ENCODE assay signal across 29 cellular contexts in the genomic region with DNA sequence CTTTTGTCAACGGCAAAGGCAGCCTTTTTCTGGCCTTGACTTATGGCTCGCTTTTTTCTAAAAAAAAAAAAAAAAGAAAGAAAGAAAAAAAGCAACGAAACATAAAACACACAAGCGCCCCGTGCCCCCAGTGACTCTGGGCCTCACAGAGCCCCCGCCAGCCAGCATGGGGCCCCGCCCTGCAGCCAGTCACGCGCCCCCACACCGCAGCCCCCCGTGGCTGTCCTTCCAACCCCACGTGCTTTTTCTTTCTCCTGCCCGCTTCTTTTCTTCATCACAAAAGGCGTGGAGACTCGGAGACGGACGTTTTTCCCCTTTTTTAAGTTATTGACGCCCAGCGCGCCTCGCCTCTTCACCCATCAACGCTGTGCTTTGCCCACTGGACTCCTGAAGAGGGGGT. TPM values are rescaled to one million over a fixed set of nuclear protein-coding genes. Genes with fewer than 3 reads are reported as not detected.
"Had no signal": no experiment of that assay in that cellular context is flagged by ENCODE, and none has a peak within 500 bp of the region (broad histone marks: within the 10 kb centered on the region; RNA-seq: fewer than 3 reads in every experiment).

No MANE protein-coding gene starts in this region.

- DNase-seq: dermis blood vessel endothelial cell; effector memory CD4-positive, alpha-beta T cell; esophagus squamous epithelium; foreskin melanocyte; glutamatergic neuron; heart right ventricle; hippocampal formation; lower lobe of right lung; natural killer cell; spleen; stimulated activated CD4-positive, alpha-beta T cell treated with anti-CD3 and anti-CD28 coated beads, Interleukin-4, amount 100 ng/mL, for 4 hours; stimulated activated naive CD8-positive, alpha-beta T cell treated with anti-CD3 and anti-CD28 coated beads, Interleukin-15, Interleukin-2, amounts not matched to agents 100 U/mL and 50 U/mL, for 24 hours; substantia nigra; testis; tibial artery had no signal

- H3K4me3 Mint-ChIP-seq: natural killer cell; neural crest cell; stimulated activated memory B cell treated with anti-CD40 and anti-IgM and Interleukin-4, amounts not matched to agents 10 μg/mL and 1 μg/mL and 100 μg/mL, for 72 hours; type B pancreatic cell had no signal

- H3K4me3 ChIP-seq: coronary artery, esophagus squamous epithelium, heart right ventricle, left lung, lower lobe of right lung, skin epidermis, spleen, testis, tibial artery had no signal

- FAIRE-seq: endothelial cell of umbilical vein, islet of Langerhans had no signal

- H2AFZ ChIP-seq: parathyroid adenoma had no signal

- H3K27ac ChIP-seq: coronary artery, esophagus squamous epithelium, heart right ventricle, left lung, lower lobe of right lung, parathyroid adenoma, skin epidermis, spleen, testis, tibial artery had no signal

- H3K9me3 ChIP-seq: esophagus squamous epithelium, heart right ventricle, left lung, lower lobe of right lung, spleen, testis, tibial artery had no signal

- H3K9ac ChIP-seq: parathyroid adenoma had no signal

- ATAC-seq: heart right ventricle; left cardiac atrium; left lung; lower lobe of right lung; natural killer cell; stimulated activated memory B cell treated with anti-CD40 and anti-IgM and Interleukin-4, amounts not matched to agents 10 μg/mL and 1 μg/mL and 100 μg/mL, for 72 hours; stimulated activated naive CD8-positive, alpha-beta T cell treated with anti-CD3 and anti-CD28 coated beads, Interleukin-15, Interleukin-2, amounts not matched to agents 100 U/mL and 50 U/mL, for 24 hours had no signal

- H3K4me1 ChIP-seq: esophagus squamous epithelium, testis had no signal

- H3K9me3 Mint-ChIP-seq: natural killer cell; neural crest cell; stimulated activated memory B cell treated with anti-CD40 and anti-IgM and Interleukin-4, amounts not matched to agents 10 μg/mL and 1 μg/mL and 100 μg/mL, for 72 hours; type B pancreatic cell had no signal

- H3K27me3 ChIP-seq: esophagus squamous epithelium, heart right ventricle, left lung, testis had no signal

- H3K27ac Mint-ChIP-seq: natural killer cell; progenitor cell of endocrine pancreas; stimulated activated memory B cell treated with anti-CD40 and anti-IgM and Interleukin-4, amounts not matched to agents 10 μg/mL and 1 μg/mL and 100 μg/mL, for 72 hours; type B pancreatic cell had no signal

- H3K27me3 Mint-ChIP-seq: progenitor cell of endocrine pancreas, type B pancreatic cell had no signal

- H3K79me2 ChIP-seq: parathyroid adenoma had no signal

- H3K4me1 Mint-ChIP-seq: neural crest cell had no signal

- H3K36me3 Mint-ChIP-seq: natural killer cell; stimulated activated memory B cell treated with anti-CD40 and anti-IgM and Interleukin-4, amounts not matched to agents 10 μg/mL and 1 μg/mL and 100 μg/mL, for 72 hours; type B pancreatic cell had no signal

RNA-seq across cellular contexts. Expression of a gene that starts 14.4 kb away (rescaled TPM):
- total RNA-seq: endothelial cell of umbilical vein, neural crest cell, progenitor cell of endocrine pancreas had no signal

RNA-seq across cellular contexts. Expression of a gene that starts 57.2 kb away (rescaled TPM):
- total RNA-seq: epithelial cell of proximal tubule, kidney epithelial cell, neural crest cell, osteoblast, progenitor cell of endocrine pancreas had no signal
